In genomic region chr17:75832652-75833400, GRCh38 we compare ENCODE assay signal across 8 cellular contexts. TPM values are rescaled to one million over a fixed set of nuclear protein-coding genes. Genes with fewer than 3 reads are reported as not detected.
DNase-seq lines count a peak whose midpoint lies in the region; ATAC-seq and TF ChIP-seq lines count a peak whose summit lies in the region.

No MANE protein-coding gene starts in this region.

- H3K36me3 ChIP-seq in CD4-positive, alpha-beta memory T cell (ENCODE audit: insufficient read depth, low read length): peaks cover 58% of the 10 kb centered on the region
- no peaks in the 10 kb centered on the region for H3K36me3 ChIP-seq in IMR-90 (ENCODE audit: control insufficient read depth, insufficient read depth, low read length)

- TF ChIP-seq CTCF in IMR-90 (conservative IDR thresholded peaks at IDR 0.05; ENCODE audit: low read depth, low read length): no peak
- TF ChIP-seq CTCF in mesothelial cell of epicardium (IDR thresholded peaks at IDR 0.05; ENCODE audit: unreplicated experiment): no peak
- no peak for TF ChIP-seq CTCF in chondrocyte (IDR thresholded peaks at IDR 0.05)

- H3K4me1 ChIP-seq in CD4-positive, alpha-beta memory T cell (ENCODE audit: insufficient read depth, low read length): peaks cover 40% of the 10 kb centered on the region
- H3K4me1 ChIP-seq in IMR-90 (ENCODE audit: control insufficient read depth, insufficient read depth, low read length): peaks cover 3% of the 10 kb centered on the region

- peak overlapping the region; percentile 75 for H3K27ac ChIP-seq in CD4-positive, alpha-beta memory T cell (ENCODE audit: low read depth, low read length)
- no peak overlapping the region for H3K27ac ChIP-seq in IMR-90 (ENCODE audit: insufficient read depth, low read length)

- H4K8ac ChIP-seq in IMR-90 (ENCODE audit: low read depth in 2 of 2, low read length in 2 of 2): peak overlapping the region; percentile 47 to 52; a peak in 1 of 4 replicates

- H2BK5ac ChIP-seq in IMR-90 (ENCODE audit: low read depth, low read length, poor library complexity, severe bottlenecking): no peak overlapping the region

- H2BK20ac ChIP-seq in IMR-90 (ENCODE audit: low read depth, low read length): no peak overlapping the region

- peak overlapping the region; percentile 23 to 31 for H3K4me3 ChIP-seq in CD4-positive, alpha-beta memory T cell (ENCODE audit: low read length in 2 of 2)
- no peak overlapping the region for H3K4me3 ChIP-seq in IMR-90 (ENCODE audit: insufficient read depth, low read depth, low read length)

- no peak overlapping the region for H2AK5ac ChIP-seq in IMR-90 (ENCODE audit: low read depth, low read length)

- no peak overlapping the region for H3K9ac ChIP-seq in IMR-90 (ENCODE audit: low read depth, low read length)

- intact Hi-C loops in CD4-positive, alpha-beta memory T cell (cut with micrococcal nuclease): loop anchor here (1.0 kb wide), 1 partner anchor 10 kb away; no protein-coding TSS in a partner anchor
- intact Hi-C loops in IMR-90 (cut with micrococcal nuclease): no loop called here

- no peak overlapping the region for H2BK15ac ChIP-seq in IMR-90 (ENCODE audit: low read depth, low read length)

- no peaks in the 10 kb centered on the region for H3K9me3 ChIP-seq in CD4-positive, alpha-beta memory T cell (ENCODE audit: control insufficient read depth in 1 of 2, low read length in 2 of 2)
- no peaks in the 10 kb centered on the region for H3K9me3 ChIP-seq in IMR-90 (ENCODE audit: control insufficient read depth, insufficient read depth, low read length)

- no peak for TF ChIP-seq POLR2A in IMR-90 (IDR thresholded peaks at IDR 0.05; ENCODE audit: low read depth, low read length)

- H3K27ac Mint-ChIP-seq in CD4-positive, alpha-beta memory T cell: peak overlapping the region; percentile 88 to 99 (median 95)
- H3K27ac Mint-ChIP-seq in activated naive CD8-positive, alpha-beta T cell treated with anti-CD3 and anti-CD28 coated beads, Interleukin-2, amount 50 U/mL, for 24 hours: peak overlapping the region; percentile 95
- H3K27ac Mint-ChIP-seq in mesothelial cell of epicardium (peak overlapping the region; percentile 67), chondrocyte (ENCODE audit: unreplicated experiment) (no peak overlapping the region)

- no peaks in the 10 kb centered on the region for H3K27me3 Mint-ChIP-seq in CD4-positive, alpha-beta memory T cell
- no peaks in the 10 kb centered on the region for H3K27me3 Mint-ChIP-seq in activated naive CD8-positive, alpha-beta T cell treated with anti-CD3 and anti-CD28 coated beads, Interleukin-2, amount 50 U/mL, for 24 hours
- H3K27me3 Mint-ChIP-seq in mesothelial cell of epicardium (ENCODE audit: low read depth): no peaks in the 10 kb centered on the region
- H3K27me3 Mint-ChIP-seq in chondrocyte (ENCODE audit: low read depth): no peaks in the 10 kb centered on the region

- H2BK120ac ChIP-seq in IMR-90 (ENCODE audit: low read depth, low read length): no peak overlapping the region

- no peak overlapping the region for H3K14ac ChIP-seq in IMR-90 (replicated peaks; ENCODE audit: low read depth, low read length)

- DNase-seq in CD4-positive, alpha-beta memory T cell: peak; percentile 28 to 57 (median 32)
- DNase-seq in IMR-90: no peak
- DNase-seq in activated naive CD8-positive, alpha-beta T cell treated with anti-CD3 and anti-CD28 coated beads, Interleukin-2, amount 50 U/mL, for 24 hours: peak; percentile 26
- DNase-seq in mesothelial cell of epicardium (ENCODE audit: low spot score in 2 of 2, unreplicated experiment in 2 of 2): no peak
- DNase-seq in NCI-H748 (lab: John Stamatoyannopoulos, UW; ENCODE audit: unreplicated experiment): no peak
- no peak for DNase-seq in chondrocyte (ENCODE audit: low spot score)
- no peak for DNase-seq in NCI-H128 (lab: John Stamatoyannopoulos, UW; ENCODE audit: unreplicated experiment)
- no peak for DNase-seq in middle frontal gyrus (ENCODE audit: extremely low spot score, low spot score)

- 0 out of 2 replicates have a peak, but pooled peaks have one; percentile 9 for ATAC-seq in IMR-90 (ENCODE audit: low read depth)
- ATAC-seq in activated naive CD8-positive, alpha-beta T cell treated with anti-CD3 and anti-CD28 coated beads, Interleukin-2, amount 50 U/mL, for 24 hours: peak; percentile 17

- WGBS in IMR-90 (ENCODE audit: extremely low coverage in 2 of 2, insufficient read length in 1 of 2), 2 experiments: 46% methylated on average over 4 of the region's 20 CpGs; no CpG with 5 or more reads in 1 of the 2 experiments

- dilution Hi-C loops in IMR-90 (cut with HindIII; ENCODE audit: low sequenced_read_pairs, unreplicated experiment): no loop called here

- in situ Hi-C loops in IMR-90 (cut with MboI; ENCODE audit: low sequenced_read_pairs): no loop called here

- no peak overlapping the region for H4K5ac ChIP-seq in IMR-90 (ENCODE audit: low read depth, low read length)

- no peak overlapping the region for H2AK9ac ChIP-seq in IMR-90 (replicated peaks; ENCODE audit: low read depth, low read length, poor library complexity)

- no peak overlapping the region for H4K91ac ChIP-seq in IMR-90 (ENCODE audit: insufficient read depth, low read depth, low read length)

- H3K23ac ChIP-seq in IMR-90 (ENCODE audit: low read depth, low read length): no peak overlapping the region

- H2AFZ ChIP-seq in IMR-90 (replicated peaks; ENCODE audit: low read length, poor library complexity): peak overlapping the region; percentile 73

- H3K79me1 ChIP-seq in IMR-90 (ENCODE audit: low read depth in 1 of 2, low read length in 2 of 2): no peaks in the 10 kb centered on the region

- H3K36me3 Mint-ChIP-seq in CD4-positive, alpha-beta memory T cell: peaks cover 15 to 49% of the 10 kb centered on the region in 2 donors
- H3K36me3 Mint-ChIP-seq in activated naive CD8-positive, alpha-beta T cell treated with anti-CD3 and anti-CD28 coated beads, Interleukin-2, amount 50 U/mL, for 24 hours (ENCODE audit: low read depth): peaks cover 30% of the 10 kb centered on the region
- H3K36me3 Mint-ChIP-seq in mesothelial cell of epicardium (no peaks in the 10 kb centered on the region), chondrocyte (ENCODE audit: low read depth) (no peaks in the 10 kb centered on the region)

- H3K4me2 ChIP-seq in IMR-90 (ENCODE audit: low read depth, low read length): no peak overlapping the region

- no peak for TF ChIP-seq RAD21 in IMR-90 (IDR thresholded peaks at IDR 0.05; ENCODE audit: low read length)

- no peak overlapping the region for H3K18ac ChIP-seq in IMR-90 (ENCODE audit: low read depth, low read length)

- CTCF ChIA-PET in CD4-positive, alpha-beta memory T cell (lab: Charles Lee; ENCODE audit: partially characterized antibody): interaction anchor here (0.9 to 3.0 kb wide), 9 partner anchors 10 to 53 kb away, joined by 3 to 14 read pairs (median 4); partner anchors contain the start of genes TRIM47 and WBP2
- CTCF ChIA-PET in IMR-90 (lab: Yijun Ruan, JAX): no interaction called here

- H4K20me1 ChIP-seq in IMR-90 (ENCODE audit: insufficient read depth, low read length): no peaks in the 10 kb centered on the region

- H3K4me1 Mint-ChIP-seq in CD4-positive, alpha-beta memory T cell: peaks cover 19 to 45% (median 33%) of the 10 kb centered on the region in 4 donors
- H3K4me1 Mint-ChIP-seq in activated naive CD8-positive, alpha-beta T cell treated with anti-CD3 and anti-CD28 coated beads, Interleukin-2, amount 50 U/mL, for 24 hours: peaks cover 39% of the 10 kb centered on the region
- H3K4me1 Mint-ChIP-seq in mesothelial cell of epicardium (peaks cover 19% of the 10 kb centered on the region), chondrocyte (ENCODE audit: low read depth) (peaks cover 6% of the 10 kb centered on the region)

- no peak overlapping the region for H3K4ac ChIP-seq in IMR-90 (ENCODE audit: low read depth, low read length)

- no peaks in the 10 kb centered on the region for H3K9me3 Mint-ChIP-seq in CD4-positive, alpha-beta memory T cell
- no peaks in the 10 kb centered on the region for H3K9me3 Mint-ChIP-seq in activated naive CD8-positive, alpha-beta T cell treated with anti-CD3 and anti-CD28 coated beads, Interleukin-2, amount 50 U/mL, for 24 hours
- H3K9me3 Mint-ChIP-seq in mesothelial cell of epicardium (no peaks in the 10 kb centered on the region), chondrocyte (ENCODE audit: low read depth) (no peaks in the 10 kb centered on the region)

- H3K9me1 ChIP-seq in IMR-90 (ENCODE audit: insufficient read depth, low read length): peaks cover 3% of the 10 kb centered on the region; the same call in 1 of the 2 replicates

- H3K4me3 Mint-ChIP-seq in CD4-positive, alpha-beta memory T cell: peak overlapping the region; percentile 52 to 88 (median 74)
- H3K4me3 Mint-ChIP-seq in activated naive CD8-positive, alpha-beta T cell treated with anti-CD3 and anti-CD28 coated beads, Interleukin-2, amount 50 U/mL, for 24 hours: peak overlapping the region; percentile 75
- H3K4me3 Mint-ChIP-seq in mesothelial cell of epicardium (no peak overlapping the region), chondrocyte (ENCODE audit: unreplicated experiment) (no peak overlapping the region)

- POLR2A ChIA-PET in CD4-positive, alpha-beta memory T cell (lab: Charles Lee; ENCODE audit: partially characterized antibody): interaction anchor here (1.0 to 26.2 kb wide), 14 partner anchors 8 to 67 kb away, joined by 3 to 556 read pairs (median 4); partner anchors contain the start of genes GALK1, TRIM65, UNC13D and UNK
- POLR2A ChIA-PET in IMR-90 (lab: Charles Lee; ENCODE audit: unreplicated experiment): no interaction called here

- H3K56ac ChIP-seq in IMR-90 (ENCODE audit: extremely low read depth, insufficient read depth, low read length): no peak overlapping the region

- BruUV-seq in IMR-90 (replicated peaks; lab: Mats Ljungman, UMichigan): no TSS peak

- H3K27me3 ChIP-seq in CD4-positive, alpha-beta memory T cell (ENCODE audit: insufficient read depth, low read length): no peaks in the 10 kb centered on the region
- H3K27me3 ChIP-seq in IMR-90 (ENCODE audit: control insufficient read depth, insufficient read depth, low read length): no peaks in the 10 kb centered on the region; the same call in 1 of the 2 replicates

RNA-seq across cellular contexts. Expression of gene UNC13D, which starts 11.4 kb away (rescaled TPM):
- 100 to 1,000 TPM; 161 to 171 TPM for total RNA-seq in CD4-positive, alpha-beta memory T cell
- 10 to 100 TPM; 39.6 to 78.9 TPM for polyA plus RNA-seq in CD4-positive, alpha-beta memory T cell
- total RNA-seq in IMR-90 (2012; rRNA removed): under 0.01 TPM in 1 of 2 replicates, not detected in the other
- 0.31 and 0.52 TPM in 2 replicates for polyA plus RNA-seq in IMR-90 (2012; rRNA removed)
- polyA plus RNA-seq in IMR-90 (2012; cell fraction: cytosol; rRNA removed): 0.14 and 1.0 TPM in 2 replicates
- 2.1 and 4.2 TPM in 2 replicates for polyA plus RNA-seq in IMR-90 (2012; cell fraction: nucleus; rRNA removed; ENCODE audit: low replicate concordance)
- total RNA-seq in mesothelial cell of epicardium: 6.0 to 7.7 TPM (median 6.8 TPM) in 3 replicates
- total RNA-seq in chondrocyte: 1.1 to 3.1 TPM (median 1.5 TPM) in 3 replicates

RNA-seq across cellular contexts. Expression of gene WBP2, which starts 22.3 kb away (rescaled TPM):
- total RNA-seq in CD4-positive, alpha-beta memory T cell: 100 to 1,000 TPM; 159 to 160 TPM
- polyA plus RNA-seq in CD4-positive, alpha-beta memory T cell: 100 to 1,000 TPM in 1 of 2 donors, 10 to 100 TPM in 1; 80.3 to 127 TPM
- total RNA-seq in IMR-90 (2012; rRNA removed) (7.8 and 9.0 TPM in 2 replicates), mesothelial cell of epicardium (42.3 to 46.0 TPM (median 45.8 TPM) in 3 replicates), chondrocyte (45.0 to 62.5 TPM (median 56.5 TPM) in 3 replicates)
- polyA plus RNA-seq in IMR-90 (2012; rRNA removed): 35.5 and 36.7 TPM in 2 replicates
- polyA plus RNA-seq in IMR-90 (2012; cell fraction: cytosol; rRNA removed): 28.5 and 41.3 TPM in 2 replicates
- polyA plus RNA-seq in IMR-90 (2012; cell fraction: nucleus; rRNA removed; ENCODE audit: low replicate concordance): 54.3 and 84.4 TPM in 2 replicates

RNA-seq across cellular contexts. Expression of gene TRIM47, which starts 45.6 kb away (rescaled TPM):
- 10 to 100 TPM; 17.5 to 22.6 TPM for total RNA-seq in CD4-positive, alpha-beta memory T cell
- 10 to 100 TPM; 11.2 to 26.8 TPM for polyA plus RNA-seq in CD4-positive, alpha-beta memory T cell
- total RNA-seq in IMR-90 (2012; rRNA removed) (1.4 TPM in 2 replicates), mesothelial cell of epicardium (2.8 to 3.1 TPM (median 2.9 TPM) in 3 replicates), chondrocyte (33.9 to 50.6 TPM (median 46.3 TPM) in 3 replicates)
- polyA plus RNA-seq in IMR-90 (2012; rRNA removed): 7.2 and 7.5 TPM in 2 replicates
- 5.0 and 7.5 TPM in 2 replicates for polyA plus RNA-seq in IMR-90 (2012; cell fraction: cytosol; rRNA removed)
- polyA plus RNA-seq in IMR-90 (2012; cell fraction: nucleus; rRNA removed; ENCODE audit: low replicate concordance): 9.3 and 15.7 TPM in 2 replicates

RNA-seq across cellular contexts. Expression of gene UNK, which starts 48.2 kb away (rescaled TPM):
- total RNA-seq in CD4-positive, alpha-beta memory T cell: 10 to 100 TPM; 45.8 to 48.1 TPM
- polyA plus RNA-seq in CD4-positive, alpha-beta memory T cell: 10 to 100 TPM; 22.2 to 22.9 TPM
- total RNA-seq in IMR-90 (2012; rRNA removed) (15.4 and 15.8 TPM in 2 replicates), mesothelial cell of epicardium (63.4 to 66.4 TPM (median 65.4 TPM) in 3 replicates), chondrocyte (20.9 to 35.8 TPM (median 21.0 TPM) in 3 replicates)
- polyA plus RNA-seq in IMR-90 (2012; rRNA removed): 16.9 and 17.3 TPM in 2 replicates
- 14.3 and 21.3 TPM in 2 replicates for polyA plus RNA-seq in IMR-90 (2012; cell fraction: cytosol; rRNA removed)
- polyA plus RNA-seq in IMR-90 (2012; cell fraction: nucleus; rRNA removed; ENCODE audit: low replicate concordance): 35.1 and 41.8 TPM in 2 replicates

Comparison
In these comparisons a context has a peak if more than half of its experiments do, and no peak if none do; other contexts are left out.
1. DNase-seq: peak in CD4-positive, alpha-beta memory T cell (5 of 5) and activated naive CD8-positive, alpha-beta T cell treated with anti-CD3 and anti-CD28 coated beads, Interleukin-2, amount 50 U/mL, for 24 hours (single experiment); none in IMR-90 (single experiment), mesothelial cell of epicardium (0 of 2), NCI-H748 (single experiment), chondrocyte (single experiment), NCI-H128 (single experiment) and middle frontal gyrus (single experiment).
2. H3K4me3 Mint-ChIP-seq: peak in CD4-positive, alpha-beta memory T cell (8 of 8) and activated naive CD8-positive, alpha-beta T cell treated with anti-CD3 and anti-CD28 coated beads, Interleukin-2, amount 50 U/mL, for 24 hours (single experiment); none in mesothelial cell of epicardium (single experiment) and chondrocyte (single experiment).
3. RNA of gene UNC13D, which starts 11.4 kb away (total RNA-seq): 161 to 171 TPM in CD4-positive, alpha-beta memory T cell; 6.0 to 7.7 TPM in mesothelial cell of epicardium, 1.1 to 3.1 TPM in chondrocyte and under 0.01 TPM in IMR-90; every median in the first group is over 10 times any median in the second.